ENCODE assay signal across 18 cellular contexts in the genomic region with DNA sequence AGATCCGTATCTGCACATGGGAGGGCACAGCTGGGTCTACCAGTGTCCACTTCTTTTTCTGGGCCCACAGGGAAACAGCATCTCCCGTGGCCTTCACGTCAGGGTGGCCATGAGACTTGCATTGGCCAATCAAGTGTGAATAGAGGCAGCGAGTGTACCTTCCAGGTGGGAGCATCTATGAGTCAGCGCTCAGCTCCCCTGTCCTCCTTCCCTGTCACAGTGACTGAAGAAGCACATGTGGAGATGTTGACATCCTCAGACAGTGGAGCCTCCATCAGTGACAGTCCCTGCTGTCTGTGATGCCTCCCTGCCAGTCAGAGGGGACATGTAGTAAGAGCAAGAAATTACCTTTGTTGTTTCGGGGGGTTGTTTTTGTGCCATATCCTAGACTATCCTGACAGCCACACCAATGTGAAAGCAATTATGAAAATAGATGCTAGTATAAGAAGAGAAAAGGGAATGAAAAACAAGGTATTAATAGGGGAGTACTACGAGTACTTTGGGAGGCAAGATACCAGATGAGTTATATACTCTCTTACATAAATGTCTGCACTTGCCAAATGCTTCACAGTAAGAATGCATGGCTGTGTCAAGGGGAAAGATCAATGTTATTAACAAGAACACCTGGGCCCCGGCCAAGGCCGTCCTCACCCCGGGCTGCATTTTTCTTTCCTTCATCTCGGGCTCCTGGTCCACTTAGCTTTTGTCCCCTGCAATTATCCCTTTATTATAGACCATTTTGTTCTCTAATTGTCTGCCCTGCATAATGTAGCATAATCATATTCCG.
"Had no signal": no experiment of that assay in that cellular context is flagged by ENCODE, and none has a peak within 500 bp of the region (broad histone marks: within the 10 kb centered on the region; RNA-seq: fewer than 3 reads in every experiment).

No MANE protein-coding gene starts in this region.

- H3K4me3 ChIP-seq: body of pancreas, esophagus squamous epithelium, lung, pancreas, thoracic aorta had no signal

- H3K9me3 ChIP-seq: body of pancreas, esophagus squamous epithelium, pancreas, thoracic aorta had no signal

- H3K27me3 ChIP-seq: body of pancreas, foreskin keratinocyte, pancreas had no signal

- H3K27ac ChIP-seq: body of pancreas, esophagus squamous epithelium, foreskin keratinocyte, pancreas, thoracic aorta had no signal

- DNase-seq: activated B cell treated with CpG ODN at 0.5 μM for 24 hours; activated CD4-positive, alpha-beta T cell treated with anti-CD3 and anti-CD28 coated beads for 48 hours; activated CD8-positive, alpha-beta T cell treated with anti-CD3 and anti-CD28 coated beads for 36 hours; activated effector memory CD4-positive, alpha-beta T cell treated with anti-CD3 and anti-CD28 coated beads, Interleukin-2, amount 50 U/mL, for 16 hours; activated T-cell treated with anti-CD3 and anti-CD28 coated beads, Interleukin-2, amount 50 U/mL, for 48 hours; amniotic stem cell; central memory CD4-positive, alpha-beta T cell; cortex of kidney; effector CD8-positive, alpha-beta T cell; esophagus squamous epithelium; foreskin keratinocyte; immature natural killer cell; pancreas; T-helper 2 cell had no signal

- ATAC-seq: activated CD8-positive, alpha-beta T cell treated with anti-CD3 and anti-CD28 coated beads for 36 hours; body of pancreas; foreskin keratinocyte; stimulated activated effector memory CD8-positive, alpha-beta T cell treated with anti-CD3 and anti-CD28 coated beads, Interleukin-12 subunit alpha, Interleukin-12 subunit beta, amount 100 ng/mL, for 72 hours had no signal

- H3K4me1 ChIP-seq: esophagus squamous epithelium, foreskin keratinocyte, pancreas had no signal

- H3K36me3 ChIP-seq: esophagus squamous epithelium, pancreas, thoracic aorta had no signal
